Comparison of ENCODE assay signal across 2 cellular contexts in the genomic region with DNA sequence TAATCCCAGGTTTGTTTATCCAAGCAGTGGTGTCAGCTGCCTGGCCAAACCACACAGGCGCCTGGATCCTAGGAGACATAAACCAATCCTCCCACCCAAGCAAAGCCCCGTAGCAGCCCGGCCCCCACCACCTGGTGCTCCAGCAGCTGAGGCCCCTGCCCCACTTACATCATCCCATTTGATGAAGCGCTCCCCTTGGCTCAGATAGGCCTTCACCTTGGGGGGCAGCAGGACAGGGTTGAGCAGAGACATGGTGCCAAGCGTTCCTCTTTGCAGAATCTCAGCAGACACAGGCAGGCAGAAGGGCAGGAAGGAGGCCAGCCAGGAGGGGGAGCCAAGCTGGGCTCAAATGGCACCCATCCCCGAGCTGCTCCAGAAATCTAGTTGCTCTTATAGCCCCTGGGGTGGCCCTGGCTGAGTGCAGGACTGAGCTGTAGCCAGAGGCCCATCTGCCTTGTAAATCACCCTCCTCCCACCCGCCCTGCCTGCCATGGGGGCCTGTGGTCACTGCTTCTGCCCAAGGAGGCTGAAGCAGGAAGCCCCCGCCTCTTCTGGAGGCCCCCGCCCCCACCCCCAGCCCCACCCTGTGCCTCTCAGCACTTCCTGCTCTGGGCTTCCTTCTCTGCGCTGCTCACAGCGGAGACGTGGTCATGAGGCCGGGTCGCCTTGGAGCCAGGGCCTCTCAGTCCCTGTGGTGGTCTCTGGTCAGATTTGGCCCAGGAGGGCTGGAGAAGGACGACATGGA.
TF ChIP-seq lines count a peak whose summit lies in the region.

A gene with protein sequence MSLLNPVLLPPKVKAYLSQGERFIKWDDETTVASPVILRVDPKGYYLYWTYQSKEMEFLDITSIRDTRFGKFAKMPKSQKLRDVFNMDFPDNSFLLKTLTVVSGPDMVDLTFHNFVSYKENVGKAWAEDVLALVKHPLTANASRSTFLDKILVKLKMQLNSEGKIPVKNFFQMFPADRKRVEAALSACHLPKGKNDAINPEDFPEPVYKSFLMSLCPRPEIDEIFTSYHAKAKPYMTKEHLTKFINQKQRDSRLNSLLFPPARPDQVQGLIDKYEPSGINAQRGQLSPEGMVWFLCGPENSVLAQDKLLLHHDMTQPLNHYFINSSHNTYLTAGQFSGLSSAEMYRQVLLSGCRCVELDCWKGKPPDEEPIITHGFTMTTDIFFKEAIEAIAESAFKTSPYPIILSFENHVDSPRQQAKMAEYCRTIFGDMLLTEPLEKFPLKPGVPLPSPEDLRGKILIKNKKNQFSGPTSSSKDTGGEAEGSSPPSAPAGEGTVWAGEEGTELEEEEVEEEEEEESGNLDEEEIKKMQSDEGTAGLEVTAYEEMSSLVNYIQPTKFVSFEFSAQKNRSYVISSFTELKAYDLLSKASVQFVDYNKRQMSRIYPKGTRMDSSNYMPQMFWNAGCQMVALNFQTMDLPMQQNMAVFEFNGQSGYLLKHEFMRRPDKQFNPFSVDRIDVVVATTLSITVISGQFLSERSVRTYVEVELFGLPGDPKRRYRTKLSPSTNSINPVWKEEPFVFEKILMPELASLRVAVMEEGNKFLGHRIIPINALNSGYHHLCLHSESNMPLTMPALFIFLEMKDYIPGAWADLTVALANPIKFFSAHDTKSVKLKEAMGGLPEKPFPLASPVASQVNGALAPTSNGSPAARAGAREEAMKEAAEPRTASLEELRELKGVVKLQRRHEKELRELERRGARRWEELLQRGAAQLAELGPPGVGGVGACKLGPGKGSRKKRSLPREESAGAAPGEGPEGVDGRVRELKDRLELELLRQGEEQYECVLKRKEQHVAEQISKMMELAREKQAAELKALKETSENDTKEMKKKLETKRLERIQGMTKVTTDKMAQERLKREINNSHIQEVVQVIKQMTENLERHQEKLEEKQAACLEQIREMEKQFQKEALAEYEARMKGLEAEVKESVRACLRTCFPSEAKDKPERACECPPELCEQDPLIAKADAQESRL (minus strand): TSS at position 515 of the 745 bp plus-strand sequence. CDS start 263 bp downstream, at position 252.

TF ChIP-seq in A549, 52 proteins besides CTCF, POLR2A, EP300 and RAD21:
- TF ChIP-seq, protein P1, sequence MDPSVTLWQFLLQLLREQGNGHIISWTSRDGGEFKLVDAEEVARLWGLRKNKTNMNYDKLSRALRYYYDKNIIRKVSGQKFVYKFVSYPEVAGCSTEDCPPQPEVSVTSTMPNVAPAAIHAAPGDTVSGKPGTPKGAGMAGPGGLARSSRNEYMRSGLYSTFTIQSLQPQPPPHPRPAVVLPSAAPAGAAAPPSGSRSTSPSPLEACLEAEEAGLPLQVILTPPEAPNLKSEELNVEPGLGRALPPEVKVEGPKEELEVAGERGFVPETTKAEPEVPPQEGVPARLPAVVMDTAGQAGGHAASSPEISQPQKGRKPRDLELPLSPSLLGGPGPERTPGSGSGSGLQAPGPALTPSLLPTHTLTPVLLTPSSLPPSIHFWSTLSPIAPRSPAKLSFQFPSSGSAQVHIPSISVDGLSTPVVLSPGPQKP (IDR thresholded peaks at IDR 0.05; ENCODE audit: low read depth, low read length) = no peak
- TF ChIP-seq HOXB5 (CRISPR knock-in tag; IDR thresholded peaks at IDR 0.05) = no peak
- TF ChIP-seq, protein P2, sequence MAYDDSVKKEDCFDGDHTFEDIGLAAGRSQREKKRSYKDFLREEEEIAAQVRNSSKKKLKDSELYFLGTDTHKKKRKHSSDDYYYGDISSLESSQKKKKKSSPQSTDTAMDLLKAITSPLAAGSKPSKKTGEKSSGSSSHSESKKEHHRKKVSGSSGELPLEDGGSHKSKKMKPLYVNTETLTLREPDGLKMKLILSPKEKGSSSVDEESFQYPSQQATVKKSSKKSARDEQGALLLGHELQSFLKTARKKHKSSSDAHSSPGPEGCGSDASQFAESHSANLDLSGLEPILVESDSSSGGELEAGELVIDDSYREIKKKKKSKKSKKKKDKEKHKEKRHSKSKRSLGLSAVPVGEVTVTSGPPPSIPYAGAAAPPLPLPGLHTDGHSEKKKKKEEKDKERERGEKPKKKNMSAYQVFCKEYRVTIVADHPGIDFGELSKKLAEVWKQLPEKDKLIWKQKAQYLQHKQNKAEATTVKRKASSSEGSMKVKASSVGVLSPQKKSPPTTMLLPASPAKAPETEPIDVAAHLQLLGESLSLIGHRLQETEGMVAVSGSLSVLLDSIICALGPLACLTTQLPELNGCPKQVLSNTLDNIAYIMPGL (CRISPR knock-in tag; IDR thresholded peaks at IDR 0.05; ENCODE audit: borderline replicate concordance) = no peak
- no peak for TF ChIP-seq PHF8 (IDR thresholded peaks at IDR 0.05; ENCODE audit: borderline replicate concordance, low read depth)
- no peak for TF ChIP-seq RFX5 (IDR thresholded peaks at IDR 0.05)
- TF ChIP-seq RNF2 (IDR thresholded peaks at IDR 0.05; ENCODE audit: borderline replicate concordance, low read depth) = no peak

TF ChIP-seq in K562, 482 proteins besides CTCF, POLR2A, EP300 and RAD21 (continues in another document):
- TF ChIP-seq ZFP36 (IDR thresholded peaks at IDR 0.05; ENCODE audit: low read depth, low read length, partially characterized antibody) (peak; percentile 33), HEY1 (CRISPR knock-in tag; IDR thresholded peaks at IDR 0.05; ENCODE audit: borderline replicate concordance) (no peak), COPS2 (conservative IDR thresholded peaks at IDR 0.05) (no peak), ILK (tag; IDR thresholded peaks at IDR 0.05; ENCODE audit: borderline replicate concordance, low read depth) (no peak), GTF2A2 (tag; IDR thresholded peaks at IDR 0.05) (no peak), STAG1 (CRISPR knock-in tag; IDR thresholded peaks at IDR 0.05; ENCODE audit: borderline replicate concordance) (no peak), SOX6 (IDR thresholded peaks at IDR 0.05) (no peak), SAFB (IDR thresholded peaks at IDR 0.05; ENCODE audit: borderline replicate concordance, low read depth, low read length) (no peak), ATF7 (IDR thresholded peaks at IDR 0.05) (no peak), POLR2AphosphoS5 (IDR thresholded peaks at IDR 0.05; ENCODE audit: control insufficient read depth, insufficient read depth, low read depth, low read length) (no peak), SMARCA4 (IDR thresholded peaks at IDR 0.05) (no peak), BRD9 (IDR thresholded peaks at IDR 0.05; ENCODE audit: low read depth, partially characterized antibody) (no peak), ZNF174 (CRISPR knock-in tag; IDR thresholded peaks at IDR 0.05) (no peak), MEF2A (IDR thresholded peaks at IDR 0.05; ENCODE audit: control insufficient read depth, low read depth, low read length) (no peak), ZNF644 (tag; IDR thresholded peaks at IDR 0.05; ENCODE audit: low read depth) (no peak), NEUROD1 (IDR thresholded peaks at IDR 0.05; ENCODE audit: borderline replicate concordance, low read depth, low read length, partially characterized antibody) (no peak), DNMT1 (IDR thresholded peaks at IDR 0.05) (no peak), NCOR1 (IDR thresholded peaks at IDR 0.05) (no peak), TARDBP (IDR thresholded peaks at IDR 0.05) (no peak), ZNF133 (CRISPR knock-in tag; IDR thresholded peaks at IDR 0.05) (no peak), GATAD2A (IDR thresholded peaks at IDR 0.05) (no peak), YY1 (IDR thresholded peaks at IDR 0.05; ENCODE audit: borderline replicate concordance in 1 of 3, control insufficient read depth in 1 of 3, extremely low read depth in 1 of 3, insufficient read depth in 3 of 3, insufficient read length in 1 of 3, insufficient replicate concordance in 2 of 3, low read depth in 1 of 3, low read length in 2 of 3) (peak in 1 of 3 experiments; percentile 10), POLR3G (IDR thresholded peaks at IDR 0.05; ENCODE audit: extremely low read depth, insufficient read length, insufficient replicate concordance) (no peak), HIVEP1 (CRISPR knock-in tag; IDR thresholded peaks at IDR 0.05) (no peak), SPI1 (IDR thresholded peaks at IDR 0.05; ENCODE audit: borderline replicate concordance, low read depth, low read length) (peak; percentile 44; the same call in 1 of the 2 replicates), NFRKB (IDR thresholded peaks at IDR 0.05; ENCODE audit: low read depth) (no peak), TCF7L2 (IDR thresholded peaks at IDR 0.05; ENCODE audit: low read depth, low read length) (no peak), ZKSCAN8 (CRISPR knock-in tag; IDR thresholded peaks at IDR 0.05) (no peak), NBN (IDR thresholded peaks at IDR 0.05; ENCODE audit: low read depth) (no peak)
- TF ChIP-seq, protein P3, sequence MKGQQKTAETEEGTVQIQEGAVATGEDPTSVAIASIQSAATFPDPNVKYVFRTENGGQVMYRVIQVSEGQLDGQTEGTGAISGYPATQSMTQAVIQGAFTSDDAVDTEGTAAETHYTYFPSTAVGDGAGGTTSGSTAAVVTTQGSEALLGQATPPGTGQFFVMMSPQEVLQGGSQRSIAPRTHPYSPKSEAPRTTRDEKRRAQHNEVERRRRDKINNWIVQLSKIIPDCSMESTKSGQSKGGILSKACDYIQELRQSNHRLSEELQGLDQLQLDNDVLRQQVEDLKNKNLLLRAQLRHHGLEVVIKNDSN (CRISPR knock-in tag; IDR thresholded peaks at IDR 0.05) = no peak
- TF ChIP-seq, protein P4, sequence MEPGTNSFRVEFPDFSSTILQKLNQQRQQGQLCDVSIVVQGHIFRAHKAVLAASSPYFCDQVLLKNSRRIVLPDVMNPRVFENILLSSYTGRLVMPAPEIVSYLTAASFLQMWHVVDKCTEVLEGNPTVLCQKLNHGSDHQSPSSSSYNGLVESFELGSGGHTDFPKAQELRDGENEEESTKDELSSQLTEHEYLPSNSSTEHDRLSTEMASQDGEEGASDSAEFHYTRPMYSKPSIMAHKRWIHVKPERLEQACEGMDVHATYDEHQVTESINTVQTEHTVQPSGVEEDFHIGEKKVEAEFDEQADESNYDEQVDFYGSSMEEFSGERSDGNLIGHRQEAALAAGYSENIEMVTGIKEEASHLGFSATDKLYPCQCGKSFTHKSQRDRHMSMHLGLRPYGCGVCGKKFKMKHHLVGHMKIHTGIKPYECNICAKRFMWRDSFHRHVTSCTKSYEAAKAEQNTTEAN (CRISPR knock-in tag; IDR thresholded peaks at IDR 0.05) = no peak
- TF ChIP-seq, protein P5, sequence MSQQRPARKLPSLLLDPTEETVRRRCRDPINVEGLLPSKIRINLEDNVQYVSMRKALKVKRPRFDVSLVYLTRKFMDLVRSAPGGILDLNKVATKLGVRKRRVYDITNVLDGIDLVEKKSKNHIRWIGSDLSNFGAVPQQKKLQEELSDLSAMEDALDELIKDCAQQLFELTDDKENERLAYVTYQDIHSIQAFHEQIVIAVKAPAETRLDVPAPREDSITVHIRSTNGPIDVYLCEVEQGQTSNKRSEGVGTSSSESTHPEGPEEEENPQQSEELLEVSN (IDR thresholded peaks at IDR 0.05; ENCODE audit: borderline replicate concordance in 1 of 2, extremely low read depth in 1 of 2, insufficient read depth in 1 of 2, insufficient read length in 1 of 2, low read depth in 1 of 2, low read length in 1 of 2, poor library complexity in 1 of 2, severe bottlenecking in 1 of 2) = no peak
- TF ChIP-seq, protein P6, sequence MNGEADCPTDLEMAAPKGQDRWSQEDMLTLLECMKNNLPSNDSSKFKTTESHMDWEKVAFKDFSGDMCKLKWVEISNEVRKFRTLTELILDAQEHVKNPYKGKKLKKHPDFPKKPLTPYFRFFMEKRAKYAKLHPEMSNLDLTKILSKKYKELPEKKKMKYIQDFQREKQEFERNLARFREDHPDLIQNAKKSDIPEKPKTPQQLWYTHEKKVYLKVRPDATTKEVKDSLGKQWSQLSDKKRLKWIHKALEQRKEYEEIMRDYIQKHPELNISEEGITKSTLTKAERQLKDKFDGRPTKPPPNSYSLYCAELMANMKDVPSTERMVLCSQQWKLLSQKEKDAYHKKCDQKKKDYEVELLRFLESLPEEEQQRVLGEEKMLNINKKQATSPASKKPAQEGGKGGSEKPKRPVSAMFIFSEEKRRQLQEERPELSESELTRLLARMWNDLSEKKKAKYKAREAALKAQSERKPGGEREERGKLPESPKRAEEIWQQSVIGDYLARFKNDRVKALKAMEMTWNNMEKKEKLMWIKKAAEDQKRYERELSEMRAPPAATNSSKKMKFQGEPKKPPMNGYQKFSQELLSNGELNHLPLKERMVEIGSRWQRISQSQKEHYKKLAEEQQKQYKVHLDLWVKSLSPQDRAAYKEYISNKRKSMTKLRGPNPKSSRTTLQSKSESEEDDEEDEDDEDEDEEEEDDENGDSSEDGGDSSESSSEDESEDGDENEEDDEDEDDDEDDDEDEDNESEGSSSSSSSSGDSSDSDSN (IDR thresholded peaks at IDR 0.05; ENCODE audit: borderline replicate concordance in 1 of 2, low read depth in 2 of 2, low read length in 2 of 2) = no peak
- TF ChIP-seq, protein P7, sequence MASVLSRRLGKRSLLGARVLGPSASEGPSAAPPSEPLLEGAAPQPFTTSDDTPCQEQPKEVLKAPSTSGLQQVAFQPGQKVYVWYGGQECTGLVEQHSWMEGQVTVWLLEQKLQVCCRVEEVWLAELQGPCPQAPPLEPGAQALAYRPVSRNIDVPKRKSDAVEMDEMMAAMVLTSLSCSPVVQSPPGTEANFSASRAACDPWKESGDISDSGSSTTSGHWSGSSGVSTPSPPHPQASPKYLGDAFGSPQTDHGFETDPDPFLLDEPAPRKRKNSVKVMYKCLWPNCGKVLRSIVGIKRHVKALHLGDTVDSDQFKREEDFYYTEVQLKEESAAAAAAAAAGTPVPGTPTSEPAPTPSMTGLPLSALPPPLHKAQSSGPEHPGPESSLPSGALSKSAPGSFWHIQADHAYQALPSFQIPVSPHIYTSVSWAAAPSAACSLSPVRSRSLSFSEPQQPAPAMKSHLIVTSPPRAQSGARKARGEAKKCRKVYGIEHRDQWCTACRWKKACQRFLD (CRISPR knock-in tag; IDR thresholded peaks at IDR 0.05) = peak; percentile 70; the same call in 1 of the 2 replicates
- TF ChIP-seq, protein P8, sequence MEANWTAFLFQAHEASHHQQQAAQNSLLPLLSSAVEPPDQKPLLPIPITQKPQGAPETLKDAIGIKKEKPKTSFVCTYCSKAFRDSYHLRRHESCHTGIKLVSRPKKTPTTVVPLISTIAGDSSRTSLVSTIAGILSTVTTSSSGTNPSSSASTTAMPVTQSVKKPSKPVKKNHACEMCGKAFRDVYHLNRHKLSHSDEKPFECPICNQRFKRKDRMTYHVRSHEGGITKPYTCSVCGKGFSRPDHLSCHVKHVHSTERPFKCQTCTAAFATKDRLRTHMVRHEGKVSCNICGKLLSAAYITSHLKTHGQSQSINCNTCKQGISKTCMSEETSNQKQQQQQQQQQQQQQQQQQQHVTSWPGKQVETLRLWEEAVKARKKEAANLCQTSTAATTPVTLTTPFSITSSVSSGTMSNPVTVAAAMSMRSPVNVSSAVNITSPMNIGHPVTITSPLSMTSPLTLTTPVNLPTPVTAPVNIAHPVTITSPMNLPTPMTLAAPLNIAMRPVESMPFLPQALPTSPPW (CRISPR knock-in tag; IDR thresholded peaks at IDR 0.05) = peak; percentile 91
- TF ChIP-seq, protein P9, sequence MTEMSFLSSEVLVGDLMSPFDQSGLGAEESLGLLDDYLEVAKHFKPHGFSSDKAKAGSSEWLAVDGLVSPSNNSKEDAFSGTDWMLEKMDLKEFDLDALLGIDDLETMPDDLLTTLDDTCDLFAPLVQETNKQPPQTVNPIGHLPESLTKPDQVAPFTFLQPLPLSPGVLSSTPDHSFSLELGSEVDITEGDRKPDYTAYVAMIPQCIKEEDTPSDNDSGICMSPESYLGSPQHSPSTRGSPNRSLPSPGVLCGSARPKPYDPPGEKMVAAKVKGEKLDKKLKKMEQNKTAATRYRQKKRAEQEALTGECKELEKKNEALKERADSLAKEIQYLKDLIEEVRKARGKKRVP (CRISPR knock-in tag; IDR thresholded peaks at IDR 0.05) = no peak
- TF ChIP-seq, protein P10, sequence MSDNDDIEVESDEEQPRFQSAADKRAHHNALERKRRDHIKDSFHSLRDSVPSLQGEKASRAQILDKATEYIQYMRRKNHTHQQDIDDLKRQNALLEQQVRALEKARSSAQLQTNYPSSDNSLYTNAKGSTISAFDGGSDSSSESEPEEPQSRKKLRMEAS (CRISPR knock-in tag; IDR thresholded peaks at IDR 0.05) = no peak
